ENCODE assay signal across 9 cellular contexts in the genomic region with DNA sequence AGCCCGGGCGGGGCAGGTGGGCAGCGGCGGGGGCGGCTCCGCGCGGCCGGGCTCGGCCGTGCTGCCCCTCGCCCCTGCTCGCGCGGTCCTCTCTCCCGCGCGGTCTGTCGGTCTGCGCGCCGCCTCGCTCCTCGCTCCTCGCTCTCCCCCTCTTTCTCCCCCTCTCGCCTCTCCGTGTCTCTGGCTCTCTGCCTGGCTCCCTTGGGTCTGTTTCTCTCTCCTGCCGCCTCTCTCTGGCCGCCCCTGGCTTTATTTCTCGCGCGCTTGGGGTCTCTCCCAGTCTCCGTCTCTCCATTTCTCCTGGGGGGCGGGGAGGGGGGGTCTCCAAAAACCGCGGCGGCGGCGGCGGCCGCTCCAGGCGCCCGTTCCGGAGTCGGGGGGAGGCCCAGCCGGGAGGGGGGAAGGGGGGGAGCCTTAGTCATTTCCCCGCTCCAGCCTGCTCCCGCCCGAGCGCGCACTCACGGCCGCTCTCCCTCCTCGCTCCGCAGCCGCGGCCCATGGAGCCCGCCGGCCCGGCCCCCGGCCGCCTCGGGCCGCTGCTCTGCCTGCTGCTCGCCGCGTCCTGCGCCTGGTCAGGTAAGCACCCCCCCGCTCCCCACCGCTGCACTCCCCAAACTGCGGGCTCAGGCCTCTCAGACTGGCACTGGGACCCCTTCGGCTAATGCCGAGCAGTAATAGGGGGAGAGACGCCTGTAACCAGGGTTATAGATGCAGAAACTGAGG. TPM values are rescaled to one million over a fixed set of nuclear protein-coding genes. Genes with fewer than 3 reads are reported as not detected.
A peak's percentile ranks its signal among the peaks of the same experiment; 100 is the strongest.
DNase-seq lines count a peak whose midpoint lies in the region; ATAC-seq and TF ChIP-seq lines count a peak whose summit lies in the region.
"Had no signal": no experiment of that assay in that cellular context is flagged by ENCODE, and none has a peak within 500 bp of the region (broad histone marks: within the 10 kb centered on the region; RNA-seq: fewer than 3 reads in every experiment).

Gene SIRPA (plus strand): TSS at position 457 of the 723 bp plus-strand sequence. CDS start 41 bp downstream, at position 498.

- no peak within 1 kb of the TSS for H3K27ac ChIP-seq in CD4-positive, alpha-beta T cell (ENCODE audit: low read depth, low read length)
- no peak within 1 kb of the TSS; the same call in 1 of the 2 replicates for H3K27ac ChIP-seq in SJSA1
- H3K27ac ChIP-seq in right lobe of liver: peak within 1 kb of the TSS; percentile 85 to 99 (median 97)

- CTCF ChIA-PET in CD4-positive, alpha-beta T cell (lab: Charles Lee): no interaction called here

- H3K9me3 ChIP-seq in CD4-positive, alpha-beta T cell (ENCODE audit: control insufficient read depth, low read length): no peaks in the 10 kb centered on the region
- H3K9me3 ChIP-seq in HAP-1: no peaks in the 10 kb centered on the region
- H3K9me3 ChIP-seq in SJSA1 (replicated peaks): no peaks in the 10 kb centered on the region
- no peaks in the 10 kb centered on the region for H3K9me3 ChIP-seq in right lobe of liver

- TF ChIP-seq POLR2A in right lobe of liver (IDR thresholded peaks at IDR 0.05): no peak

- H3K4me3 ChIP-seq in HAP-1: peak within 1 kb of the TSS; percentile 54
- H3K4me3 ChIP-seq in SJSA1: peak within 1 kb of the TSS; percentile 58
- H3K4me3 ChIP-seq in right lobe of liver: peak within 1 kb of the TSS; percentile 64 to 77 (median 70)

- in situ Hi-C loops in HAP-1 (cut with MboI; ENCODE audit: low sequenced_read_pairs): no loop called here

- WGBS in right lobe of liver (ENCODE audit: insufficient coverage, low coverage, low lambda C conversion rate, missing lambda C conversion rate): 1% methylated on average over 18 of the region's 74 CpGs

- peaks cover 83% of the 10 kb centered on the region for H3K27me3 Mint-ChIP-seq in CD4-positive, alpha-beta T cell
- peaks cover 70 to 95% of the 10 kb centered on the region in 2 donors for H3K27me3 Mint-ChIP-seq in effector memory CD8-positive, alpha-beta T cell
- H3K27me3 Mint-ChIP-seq in stimulated activated naive CD8-positive, alpha-beta T cell treated with anti-CD3 and anti-CD28 coated beads, Interleukin-15, Interleukin-2, amounts not matched to agents 100 ng/mL and 50 ng/mL, for 24 hours: peaks cover 65% of the 10 kb centered on the region

- H3K27ac Mint-ChIP-seq in CD4-positive, alpha-beta T cell: no peak within 1 kb of the TSS
- H3K27ac Mint-ChIP-seq in effector memory CD8-positive, alpha-beta T cell: no peak within 1 kb of the TSS
- H3K27ac Mint-ChIP-seq in stimulated activated naive CD8-positive, alpha-beta T cell treated with anti-CD3 and anti-CD28 coated beads, Interleukin-15, Interleukin-2, amounts not matched to agents 100 ng/mL and 50 ng/mL, for 24 hours: no peak within 1 kb of the TSS

- peak within 1 kb of the TSS; percentile 42 for H3K4me3 Mint-ChIP-seq in CD4-positive, alpha-beta T cell
- peak within 1 kb of the TSS; percentile 76 to 79 for H3K4me3 Mint-ChIP-seq in effector memory CD8-positive, alpha-beta T cell
- H3K4me3 Mint-ChIP-seq in stimulated activated naive CD8-positive, alpha-beta T cell treated with anti-CD3 and anti-CD28 coated beads, Interleukin-15, Interleukin-2, amounts not matched to agents 100 ng/mL and 50 ng/mL, for 24 hours: peak within 1 kb of the TSS; percentile 75

- peaks cover 4% of the 10 kb centered on the region for H3K4me1 Mint-ChIP-seq in CD4-positive, alpha-beta T cell (ENCODE audit: low read depth)
- peaks cover 0 to 2% of the 10 kb centered on the region in 2 donors for H3K4me1 Mint-ChIP-seq in effector memory CD8-positive, alpha-beta T cell (ENCODE audit: low read depth in 2 of 2)
- peaks cover 22% of the 10 kb centered on the region for H3K4me1 Mint-ChIP-seq in stimulated activated naive CD8-positive, alpha-beta T cell treated with anti-CD3 and anti-CD28 coated beads, Interleukin-15, Interleukin-2, amounts not matched to agents 100 ng/mL and 50 ng/mL, for 24 hours (ENCODE audit: low read depth)

- no peak for TF ChIP-seq CTCF in CD4-positive, alpha-beta T cell (IDR thresholded peaks at IDR 0.05)
- no peak for TF ChIP-seq CTCF in right lobe of liver (IDR thresholded peaks at IDR 0.05)

- no peaks in the 10 kb centered on the region for H3K36me3 Mint-ChIP-seq in CD4-positive, alpha-beta T cell (ENCODE audit: low read depth)
- no peaks in the 10 kb centered on the region for H3K36me3 Mint-ChIP-seq in effector memory CD8-positive, alpha-beta T cell (ENCODE audit: insufficient read depth)
- H3K36me3 Mint-ChIP-seq in stimulated activated naive CD8-positive, alpha-beta T cell treated with anti-CD3 and anti-CD28 coated beads, Interleukin-15, Interleukin-2, amounts not matched to agents 100 ng/mL and 50 ng/mL, for 24 hours (ENCODE audit: low read depth): no peaks in the 10 kb centered on the region

- no peak for ATAC-seq in CD4-positive, alpha-beta T cell (ENCODE audit: poor library complexity)
- ATAC-seq in effector memory CD8-positive, alpha-beta T cell (replicated peaks): no peak
- ATAC-seq in right lobe of liver (peak; percentile 16 to 31 (median 28)), GM18520 (IDR thresholded peaks at IDR 0.05; ENCODE audit: unreplicated experiment) (no peak)

- no peak for DNase-seq in CD4-positive, alpha-beta T cell
- DNase-seq in HAP-1 (ENCODE audit: low spot score in 2 of 2) (peak; percentile 55 to 68), SJSA1 (ENCODE audit: low read depth in 1 of 2, low spot score in 2 of 2) (peak; percentile 53 to 64), right lobe of liver (peak; percentile 66 to 73 (median 70))
- DNase-seq in effector memory CD8-positive, alpha-beta T cell: no peak
- DNase-seq in central memory CD4-positive, alpha-beta T cell: no peak

- POLR2A ChIA-PET in CD4-positive, alpha-beta T cell (lab: Charles Lee): no interaction called here

- H3K9me3 Mint-ChIP-seq in CD4-positive, alpha-beta T cell: no peaks in the 10 kb centered on the region
- H3K9me3 Mint-ChIP-seq in effector memory CD8-positive, alpha-beta T cell: no peaks in the 10 kb centered on the region
- no peaks in the 10 kb centered on the region for H3K9me3 Mint-ChIP-seq in stimulated activated naive CD8-positive, alpha-beta T cell treated with anti-CD3 and anti-CD28 coated beads, Interleukin-15, Interleukin-2, amounts not matched to agents 100 ng/mL and 50 ng/mL, for 24 hours

- intact Hi-C loops in CD4-positive, alpha-beta T cell (cut with DNase I, micrococcal nuclease): no loop called here
- intact Hi-C loops in right lobe of liver (cut with DNase I): no loop called here

- H3K36me3 ChIP-seq in HAP-1 (replicated peaks) (no peaks in the 10 kb centered on the region), SJSA1 (no peaks in the 10 kb centered on the region), right lobe of liver (no peaks in the 10 kb centered on the region)

- H3K4me1 ChIP-seq in HAP-1 (peaks cover 6% of the 10 kb centered on the region; the same call in 1 of the 2 replicates), SJSA1 (replicated peaks) (peaks cover 14% of the 10 kb centered on the region), right lobe of liver (peaks cover 0 to 30% (median 6%) of the 10 kb centered on the region in 4 donors)

- H3K27me3 ChIP-seq in CD4-positive, alpha-beta T cell (ENCODE audit: control insufficient read depth, insufficient read depth, low read length): peaks cover 48% of the 10 kb centered on the region
- H3K27me3 ChIP-seq in HAP-1 (ENCODE audit: low read depth) (no peaks in the 10 kb centered on the region), SJSA1 (replicated peaks) (no peaks in the 10 kb centered on the region), right lobe of liver (no peaks in the 10 kb centered on the region)

RNA-seq across cellular contexts. Expression of gene SIRPA, which starts in this region (rescaled TPM):
- under 1 TPM; 0.60 to 0.64 TPM for total RNA-seq in CD4-positive, alpha-beta T cell
- total RNA-seq in SJSA1 (2014; rRNA removed; shearing (Covaris generic)): 2.4 and 4.7 TPM in 2 replicates
- total RNA-seq in right lobe of liver: 10 to 100 TPM; 26.8 to 42.7 (median 34.8) TPM
- total RNA-seq: T-helper 1 cell treated with Interleukin-12 subunit alpha and Interleukin-12 subunit beta and Interleukin-4 antibody, amounts not matched to agents 30 ng/mL and 1 ng/mL, for 36 hours had no signal

Comparison
In these comparisons a context has a peak if more than half of its experiments do, and no peak if none do; other contexts are left out.
1. ATAC-seq: peak in right lobe of liver (4 of 4); none in CD4-positive, alpha-beta T cell (single experiment), effector memory CD8-positive, alpha-beta T cell (single experiment) and GM18520 (single experiment).
2. DNase-seq: peak in HAP-1 (2 of 2), SJSA1 (2 of 2) and right lobe of liver (3 of 3); none in CD4-positive, alpha-beta T cell (0 of 10), effector memory CD8-positive, alpha-beta T cell (0 of 3) and central memory CD4-positive, alpha-beta T cell (single experiment).
3. H3K27ac ChIP-seq: peak in right lobe of liver (3 of 3); none in CD4-positive, alpha-beta T cell (single experiment) and SJSA1 (single experiment).
4. Peak in every context shown above with its lines, with median percentiles within 50 percentile points of each other: H3K4me3 Mint-ChIP-seq and H3K4me3 ChIP-seq.